In genomic region chr12:85504624-85505023, GRCh38 we compare ENCODE assay signal across 11 cellular contexts.
"Had no signal": no experiment of that assay in that cellular context is flagged by ENCODE, and none has a peak within 500 bp of the region (broad histone marks: within the 10 kb centered on the region; RNA-seq: fewer than 3 reads in every experiment).

No MANE protein-coding gene starts in this region.

- H3K9ac ChIP-seq: GM23248 had no signal

- H3K9me3 ChIP-seq: HAP-1 had no signal

- H3K27ac ChIP-seq: GM23248 had no signal

- H3K36me3 ChIP-seq: HAP-1 had no signal

- FAIRE-seq: H1, H54 had no signal

- DNase-seq: GM23248, GOT3, H7, H9, HCEC 1CT, HFFc6 had no signal

- H3K4me3 ChIP-seq: GM23248, GM23338, HAP-1 had no signal

- ATAC-seq: GM23338, HCT116 had no signal

- H3K4me2 ChIP-seq: GM23338 had no signal

- H3K4me1 ChIP-seq: HAP-1 had no signal

- H2AFZ ChIP-seq: GM23248, GM23338 had no signal
